Comparison of ENCODE assay signal across 1 cellular context in the genomic region with DNA sequence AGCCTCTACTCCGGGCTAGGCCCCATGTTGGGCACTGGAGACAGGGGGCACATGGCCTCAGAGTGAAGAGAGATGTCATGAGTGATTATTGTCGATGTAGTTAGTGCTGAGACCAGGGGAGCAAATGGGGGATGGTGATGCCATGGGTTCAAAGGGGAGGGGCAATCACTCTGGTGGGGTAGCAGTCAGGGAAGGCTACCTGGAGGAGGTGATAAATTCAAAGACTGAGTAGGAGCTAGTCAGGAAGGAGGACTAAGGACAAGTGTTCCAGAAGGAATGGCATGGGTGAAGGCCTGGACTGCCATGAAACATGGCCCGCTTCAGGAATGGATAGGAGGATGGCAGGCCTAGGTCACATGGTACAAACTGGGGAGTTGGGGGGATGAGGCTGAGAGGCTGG.
TF ChIP-seq lines count a peak whose summit lies in the region.

No MANE protein-coding gene starts in this region.

TF ChIP-seq in HepG2, 621 proteins besides CTCF, POLR2A, EP300 and RAD21:
- TF ChIP-seq, protein P1, sequence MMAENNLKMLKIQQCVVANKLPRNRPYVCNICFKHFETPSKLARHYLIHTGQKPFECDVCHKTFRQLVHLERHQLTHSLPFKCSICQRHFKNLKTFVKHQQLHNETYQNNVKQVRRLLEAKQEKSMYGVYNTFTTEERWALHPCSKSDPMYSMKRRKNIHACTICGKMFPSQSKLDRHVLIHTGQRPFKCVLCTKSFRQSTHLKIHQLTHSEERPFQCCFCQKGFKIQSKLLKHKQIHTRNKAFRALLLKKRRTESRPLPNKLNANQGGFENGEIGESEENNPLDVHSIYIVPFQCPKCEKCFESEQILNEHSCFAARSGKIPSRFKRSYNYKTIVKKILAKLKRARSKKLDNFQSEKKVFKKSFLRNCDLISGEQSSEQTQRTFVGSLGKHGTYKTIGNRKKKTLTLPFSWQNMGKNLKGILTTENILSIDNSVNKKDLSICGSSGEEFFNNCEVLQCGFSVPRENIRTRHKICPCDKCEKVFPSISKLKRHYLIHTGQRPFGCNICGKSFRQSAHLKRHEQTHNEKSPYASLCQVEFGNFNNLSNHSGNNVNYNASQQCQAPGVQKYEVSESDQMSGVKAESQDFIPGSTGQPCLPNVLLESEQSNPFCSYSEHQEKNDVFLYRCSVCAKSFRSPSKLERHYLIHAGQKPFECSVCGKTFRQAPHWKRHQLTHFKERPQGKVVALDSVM (CRISPR knock-in tag; IDR thresholded peaks at IDR 0.05) = no peak
- TF ChIP-seq ZFP36 (IDR thresholded peaks at IDR 0.05; ENCODE audit: borderline replicate concordance, low read depth, low read length, partially characterized antibody) = peak; percentile 36
